1 cellular context compared by ENCODE assay signal in genomic region chr20:45918182-45918737, GRCh38.
TF ChIP-seq lines count a peak whose summit lies in the region.

No MANE protein-coding gene starts in this region.

TF ChIP-seq in IMR-90, 13 proteins besides CTCF, POLR2A, EP300 and RAD21:
- TF ChIP-seq BHLHE40 (IDR thresholded peaks at IDR 0.05; ENCODE audit: low read depth, low read length): no peak
- no peak for TF ChIP-seq NFE2L2 (IDR thresholded peaks at IDR 0.05; ENCODE audit: low read depth, low read length)
- TF ChIP-seq SMC3 (IDR thresholded peaks at IDR 0.05; ENCODE audit: low read depth, low read length): no peak
- TF ChIP-seq CHD1 (IDR thresholded peaks at IDR 0.05; ENCODE audit: low read depth, low read length): no peak
- TF ChIP-seq RFX5 (IDR thresholded peaks at IDR 0.05; ENCODE audit: low read depth, low read length): no peak
- TF ChIP-seq RCOR1 (IDR thresholded peaks at IDR 0.05; ENCODE audit: insufficient replicate concordance, low read length): no peak
- TF ChIP-seq, protein P1, sequence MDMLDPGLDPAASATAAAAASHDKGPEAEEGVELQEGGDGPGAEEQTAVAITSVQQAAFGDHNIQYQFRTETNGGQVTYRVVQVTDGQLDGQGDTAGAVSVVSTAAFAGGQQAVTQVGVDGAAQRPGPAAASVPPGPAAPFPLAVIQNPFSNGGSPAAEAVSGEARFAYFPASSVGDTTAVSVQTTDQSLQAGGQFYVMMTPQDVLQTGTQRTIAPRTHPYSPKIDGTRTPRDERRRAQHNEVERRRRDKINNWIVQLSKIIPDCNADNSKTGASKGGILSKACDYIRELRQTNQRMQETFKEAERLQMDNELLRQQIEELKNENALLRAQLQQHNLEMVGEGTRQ (IDR thresholded peaks at IDR 0.05; ENCODE audit: low read depth, low read length): no peak
- TF ChIP-seq MXI1 (IDR thresholded peaks at IDR 0.05; ENCODE audit: borderline replicate concordance, low read depth, low read length): no peak
- no peak for TF ChIP-seq CEBPB (IDR thresholded peaks at IDR 0.05; ENCODE audit: low read depth, low read length)
TF ChIP-seq in IMR-90: peak in this region for 0.
